In the genomic region with DNA sequence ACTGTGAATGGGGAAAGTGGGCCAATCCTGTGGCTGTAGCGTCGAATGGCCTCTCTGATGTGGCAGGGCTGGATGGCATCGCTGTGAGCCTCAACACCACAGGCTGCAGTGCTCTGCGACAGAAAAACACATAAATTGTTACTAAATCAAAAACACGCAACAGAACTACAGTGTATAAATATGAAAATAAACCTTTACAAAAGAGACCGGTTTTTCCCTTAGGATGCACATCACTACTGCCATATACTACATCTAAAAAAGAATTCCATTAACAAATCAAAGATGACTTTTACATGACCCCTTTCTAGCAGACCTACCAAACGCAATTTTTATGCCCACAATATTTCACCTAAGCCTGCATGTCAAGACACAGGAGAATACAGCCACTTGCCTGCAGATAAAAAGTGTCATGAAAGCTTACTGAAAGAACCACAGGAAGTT, we compare ENCODE assay signal across 14 cellular contexts.
DNase-seq lines count a peak whose midpoint lies in the region; ATAC-seq lines count a peak whose summit lies in the region.
"Had no signal": no experiment of that assay in that cellular context is flagged by ENCODE, and none has a peak within 500 bp of the region (broad histone marks: within the 10 kb centered on the region; RNA-seq: fewer than 3 reads in every experiment).

No MANE protein-coding gene starts in this region.

- no peaks in the 10 kb centered on the region for H3K36me3 ChIP-seq in CD4-positive, CD25-positive, alpha-beta regulatory T cell (ENCODE audit: control insufficient read depth, insufficient read depth, low read length)
- no peaks in the 10 kb centered on the region for H3K36me3 ChIP-seq in mesenchymal stem cell (ENCODE audit: control insufficient read depth in 1 of 2, insufficient read depth in 2 of 2, low read depth in 1 of 2, low read length in 2 of 2)
- H3K36me3 ChIP-seq: vagina had no signal

- H2AFZ ChIP-seq in mesenchymal stem cell (ENCODE audit: low read depth, low read length), result no peak overlapping the region
- H2AFZ ChIP-seq: PC-9 had no signal

- no peak overlapping the region for H2BK5ac ChIP-seq in mesenchymal stem cell (ENCODE audit: low read depth, low read length, poor library complexity, severe bottlenecking)

- peaks cover 24 to 37% (median 35%) of the 10 kb centered on the region in 4 donors for H3K4me1 Mint-ChIP-seq in CD4-positive, CD25-positive, alpha-beta regulatory T cell
- H3K4me1 Mint-ChIP-seq in T-cell, result peaks cover 47 to 60% (median 52%) of the 10 kb centered on the region in 3 donors
- peaks cover 58% of the 10 kb centered on the region for H3K4me1 Mint-ChIP-seq in activated T-cell treated with anti-CD3 and anti-CD28 coated beads, Interleukin-2, amount 50 U/mL, for 72 hours (ENCODE audit: low read depth)

- POLR2A ChIA-PET in T-cell (lab: Charles Lee), result interaction anchor here in 1 of 2 donors (0.9 kb wide), 1 partner anchor 9 kb away, joined by 3 read pairs; no protein-coding TSS in a partner anchor

- peak overlapping the region; percentile 82 for H3K27ac ChIP-seq in CD4-positive, CD25-positive, alpha-beta regulatory T cell (ENCODE audit: insufficient read depth, low read length, poor library complexity, severe bottlenecking)
- H3K27ac ChIP-seq in mesenchymal stem cell (ENCODE audit: low read length, poor library complexity, severe bottlenecking), result no peak overlapping the region
- H3K27ac ChIP-seq: PC-9, vagina had no signal

- no peak overlapping the region for H2BK120ac ChIP-seq in mesenchymal stem cell (ENCODE audit: low read depth, low read length)

- no peak overlapping the region for H2AK5ac ChIP-seq in mesenchymal stem cell (ENCODE audit: low read length, severe bottlenecking)

- H3K4me3 Mint-ChIP-seq in CD4-positive, CD25-positive, alpha-beta regulatory T cell, result peak overlapping the region; percentile 71 to 95 (median 88)
- peak overlapping the region; percentile 71 to 86 (median 85) for H3K4me3 Mint-ChIP-seq in T-cell
- peak overlapping the region; percentile 81 to 98 for H3K4me3 Mint-ChIP-seq in activated T-cell treated with anti-CD3 and anti-CD28 coated beads, Interleukin-2, amount 50 U/mL, for 72 hours

- peaks cover 32% of the 10 kb centered on the region for H3K4me1 ChIP-seq in CD4-positive, CD25-positive, alpha-beta regulatory T cell (ENCODE audit: control insufficient read depth, insufficient read depth, low read length, poor library complexity, severe bottlenecking)
- no peaks in the 10 kb centered on the region for H3K4me1 ChIP-seq in mesenchymal stem cell (ENCODE audit: control insufficient read depth, insufficient read depth, low read depth, low read length)
- H3K4me1 ChIP-seq: vagina had no signal

- peak in 2 of 3 donors; percentile 22 to 26 for DNase-seq in CD4-positive, CD25-positive, alpha-beta regulatory T cell
- DNase-seq in T-cell, result peak in 33 of 34 experiments; percentile 16 to 71 (median 54)
- DNase-seq in activated T-cell treated with anti-CD3 and anti-CD28 coated beads, Interleukin-2, amount 50 U/mL, for 72 hours, result peak; percentile 27 to 33
- DNase-seq in mesenchymal stem cell, result no peak
- DNase-seq in amygdala (lab: John Stamatoyannopoulos, UW), result no peak
- DNase-seq in C1 segment of cervical spinal cord (lab: John Stamatoyannopoulos, UW), result no peak
- no peak for DNase-seq in NCI-H1048 (lab: John Stamatoyannopoulos, UW)
- DNase-seq: mammary epithelial cell, NCI-H2171 treated with DMSO at 0.1 percent for 48 hours, occipital lobe, PC-9, T1000 had no signal

- no peak overlapping the region for H3K23ac ChIP-seq in mesenchymal stem cell (ENCODE audit: low read length in 2 of 2)

- no peak overlapping the region for H3K4me2 ChIP-seq in mesenchymal stem cell (ENCODE audit: low read length, poor library complexity, severe bottlenecking)
- H3K4me2 ChIP-seq: PC-9 had no signal

- ATAC-seq in CD4-positive, CD25-positive, alpha-beta regulatory T cell (ENCODE audit: low read depth in 2 of 2), result peak; percentile 25 to 44
- ATAC-seq in T-cell (replicated peaks in 1 of 4) (peak; percentile 67 to 91 (median 79)), HG03460 (IDR thresholded peaks at IDR 0.05; ENCODE audit: unreplicated experiment) (no peak)
- peak; percentile 55 to 60 for ATAC-seq in activated T-cell treated with anti-CD3 and anti-CD28 coated beads, Interleukin-2, amount 50 U/mL, for 72 hours (replicated peaks in 1 of 2)

- H3K79me1 ChIP-seq in mesenchymal stem cell (replicated peaks; ENCODE audit: low read length, poor library complexity, severe bottlenecking), result no peaks in the 10 kb centered on the region

- H3K27me3 ChIP-seq in CD4-positive, CD25-positive, alpha-beta regulatory T cell (ENCODE audit: control insufficient read depth, insufficient read depth, low read length), result no peaks in the 10 kb centered on the region
- H3K27me3 ChIP-seq in mesenchymal stem cell (ENCODE audit: control insufficient read depth in 1 of 2, insufficient read depth in 1 of 2, low read length in 2 of 2), result no peaks in the 10 kb centered on the region
- H3K27me3 ChIP-seq: vagina had no signal

- peaks cover 0 to 1% (median 0%) of the 10 kb centered on the region in 7 donors for H3K9me3 Mint-ChIP-seq in CD4-positive, CD25-positive, alpha-beta regulatory T cell
- H3K9me3 Mint-ChIP-seq in T-cell, result peaks cover 0 to 4% (median 2%) of the 10 kb centered on the region in 3 donors
- H3K9me3 Mint-ChIP-seq in activated T-cell treated with anti-CD3 and anti-CD28 coated beads, Interleukin-2, amount 50 U/mL, for 72 hours, result peaks cover 0 to 2% of the 10 kb centered on the region in 2 donors

- no peaks in the 10 kb centered on the region for H3K9me3 ChIP-seq in CD4-positive, CD25-positive, alpha-beta regulatory T cell (ENCODE audit: control insufficient read depth in 2 of 2, low read length in 2 of 2)
- H3K9me3 ChIP-seq in mesenchymal stem cell (ENCODE audit: control insufficient read depth, low read length), result no peaks in the 10 kb centered on the region
- H3K9me3 ChIP-seq: vagina had no signal

- peak overlapping the region; percentile 23 for H3K9ac ChIP-seq in mesenchymal stem cell (ENCODE audit: low read length)

- H3K14ac ChIP-seq in mesenchymal stem cell (ENCODE audit: low read length in 2 of 2), result no peak overlapping the region

- H3K4me3 ChIP-seq in CD4-positive, CD25-positive, alpha-beta regulatory T cell (ENCODE audit: low read depth, low read length), result peak overlapping the region; percentile 87
- H3K4me3 ChIP-seq in mesenchymal stem cell (ENCODE audit: insufficient read depth in 1 of 2, low read depth in 1 of 2, low read length in 2 of 2), result no peak overlapping the region
- H3K4me3 ChIP-seq: PC-9, vagina had no signal

- no peak overlapping the region for H3K4ac ChIP-seq in mesenchymal stem cell (ENCODE audit: low read depth in 1 of 2, low read length in 2 of 2)

- no peaks in the 10 kb centered on the region for H3K36me3 Mint-ChIP-seq in CD4-positive, CD25-positive, alpha-beta regulatory T cell
- peaks cover 5% of the 10 kb centered on the region for H3K36me3 Mint-ChIP-seq in T-cell
- H3K36me3 Mint-ChIP-seq in activated T-cell treated with anti-CD3 and anti-CD28 coated beads, Interleukin-2, amount 50 U/mL, for 72 hours (ENCODE audit: insufficient read depth in 2 of 2), result peaks cover 0 to 2% of the 10 kb centered on the region in 2 donors

- H3K27me3 Mint-ChIP-seq in CD4-positive, CD25-positive, alpha-beta regulatory T cell, result no peaks in the 10 kb centered on the region
- no peaks in the 10 kb centered on the region for H3K27me3 Mint-ChIP-seq in T-cell
- H3K27me3 Mint-ChIP-seq in activated T-cell treated with anti-CD3 and anti-CD28 coated beads, Interleukin-2, amount 50 U/mL, for 72 hours (ENCODE audit: low read depth), result no peaks in the 10 kb centered on the region

- no peak overlapping the region for H3K18ac ChIP-seq in mesenchymal stem cell (ENCODE audit: low read depth in 1 of 2, low read length in 2 of 2)

- CTCF ChIA-PET in T-cell (lab: Charles Lee), result interaction anchor here in 1 of 2 donors (0.8 to 1.0 kb wide), 2 partner anchors 51 to 487 kb away, joined by 3 to 4 read pairs; no protein-coding TSS in a partner anchor

- no peak overlapping the region for H4K91ac ChIP-seq in mesenchymal stem cell (ENCODE audit: low read length)

- no peak overlapping the region for H2BK15ac ChIP-seq in mesenchymal stem cell (ENCODE audit: low read depth, poor library complexity, severe bottlenecking)

- H3K27ac Mint-ChIP-seq in CD4-positive, CD25-positive, alpha-beta regulatory T cell, result peak overlapping the region; percentile 72 to 92 (median 76)
- H3K27ac Mint-ChIP-seq in T-cell, result peak overlapping the region; percentile 96 to 99
- H3K27ac Mint-ChIP-seq in activated T-cell treated with anti-CD3 and anti-CD28 coated beads, Interleukin-2, amount 50 U/mL, for 72 hours, result peak overlapping the region; percentile 96

- WGBS in mesenchymal stem cell, result 97% methylated on average over 7 of the region's 7 CpGs

- H4K8ac ChIP-seq in mesenchymal stem cell (ENCODE audit: low read length), result no peak overlapping the region

- no peak overlapping the region for H2BK12ac ChIP-seq in mesenchymal stem cell (ENCODE audit: low read length in 2 of 2)

Comparison
In these comparisons a context has a peak if more than half of its experiments do, and no peak if none do; other contexts are left out.
1. DNase-seq: peak in CD4-positive, CD25-positive, alpha-beta regulatory T cell (2 of 3), T-cell (33 of 34) and activated T-cell treated with anti-CD3 and anti-CD28 coated beads, Interleukin-2, amount 50 U/mL, for 72 hours (2 of 2); none in mesenchymal stem cell (single experiment), amygdala (0 of 56), C1 segment of cervical spinal cord (0 of 14) and NCI-H1048 (single experiment).
2. Peak in every context shown above with its lines, with median percentiles within 50 percentile points of each other: H3K27ac Mint-ChIP-seq and H3K4me3 Mint-ChIP-seq.